ENCODE assay signal across 15 cellular contexts in the genomic region with DNA sequence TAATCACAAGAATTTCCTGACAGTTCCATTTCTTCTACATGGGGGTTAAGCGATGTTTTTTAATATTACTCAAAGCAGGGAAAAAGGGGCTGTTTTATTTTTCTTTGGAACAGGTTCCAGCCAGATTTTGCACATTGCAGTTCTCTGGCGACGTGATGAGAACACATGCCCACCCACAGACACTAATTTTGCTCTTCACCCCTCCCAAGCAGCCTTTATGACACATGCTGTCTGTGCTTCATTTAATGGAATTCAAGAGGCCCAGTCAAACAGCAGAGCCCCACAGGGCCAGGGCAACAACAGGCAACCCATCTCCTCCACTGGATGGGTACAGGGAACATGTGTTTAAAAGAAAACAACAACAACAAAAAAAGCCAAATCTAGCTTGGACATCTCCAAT.
DNase-seq lines count a peak whose midpoint lies in the region; ATAC-seq and TF ChIP-seq lines count a peak whose summit lies in the region.
"Had no signal": no experiment of that assay in that cellular context is flagged by ENCODE, and none has a peak within 500 bp of the region (broad histone marks: within the 10 kb centered on the region; RNA-seq: fewer than 3 reads in every experiment).

No MANE protein-coding gene starts in this region.

- H3K4me2 ChIP-seq in neural cell (ENCODE audit: low read length) = no peak overlapping the region

- no peaks in the 10 kb centered on the region for H3K4me1 ChIP-seq in CD4-positive, CD25-positive, alpha-beta regulatory T cell (ENCODE audit: control insufficient read depth, insufficient read depth, low read length, poor library complexity, severe bottlenecking)
- peaks cover 46% of the 10 kb centered on the region for H3K4me1 ChIP-seq in HEK293 (ENCODE audit: control insufficient read depth, insufficient read depth, low read length)

- H4K20me1 ChIP-seq in neural cell (ENCODE audit: insufficient read depth) = no peaks in the 10 kb centered on the region

- no peak overlapping the region for H3K27ac ChIP-seq in CD4-positive, CD25-positive, alpha-beta regulatory T cell (ENCODE audit: insufficient read depth, low read length, poor library complexity, severe bottlenecking)
- H3K27ac ChIP-seq in HEK293 (ENCODE audit: extremely low read depth, low read depth, low read length) = no peak overlapping the region
- H3K27ac ChIP-seq in neural cell (ENCODE audit: low read length) = no peak overlapping the region
- H3K27ac ChIP-seq: suprapubic skin had no signal

- peak in 1 of 2 donors; percentile 8 for ATAC-seq in CD4-positive, CD25-positive, alpha-beta regulatory T cell (ENCODE audit: low read depth in 2 of 2)
- ATAC-seq in HG03159 (IDR thresholded peaks at IDR 0.05; ENCODE audit: unreplicated experiment) = no peak

- no peaks in the 10 kb centered on the region for H3K27me3 ChIP-seq in CD4-positive, CD25-positive, alpha-beta regulatory T cell (ENCODE audit: control insufficient read depth, insufficient read depth, low read length)
- H3K27me3 ChIP-seq in neural cell (ENCODE audit: insufficient read depth, low read depth, low read length) = no peaks in the 10 kb centered on the region
- H3K27me3 ChIP-seq: suprapubic skin had no signal

- CTCF ChIA-PET in HEK293 (lab: Yijun Ruan, JAX) = interaction anchor here (0.7 kb wide), 1 partner anchor 9 kb away, joined by 3 read pairs; no protein-coding TSS in a partner anchor

- no peaks in the 10 kb centered on the region for H3K9me2 ChIP-seq in neural cell (ENCODE audit: insufficient read depth, low read length)

- H3K9ac ChIP-seq in neural cell (ENCODE audit: low read length) = peak overlapping the region; percentile 7

- no peaks in the 10 kb centered on the region for H3K36me3 Mint-ChIP-seq in CD4-positive, CD25-positive, alpha-beta regulatory T cell
- no peaks in the 10 kb centered on the region for H3K36me3 Mint-ChIP-seq in brain
- no peaks in the 10 kb centered on the region for H3K36me3 Mint-ChIP-seq in endothelial cell (ENCODE audit: low read depth, unreplicated experiment)

- no peak overlapping the region for H2AFZ ChIP-seq in neural cell (ENCODE audit: low read depth, low read length)

- peaks cover 6 to 25% (median 22%) of the 10 kb centered on the region in 4 donors for H3K4me1 Mint-ChIP-seq in CD4-positive, CD25-positive, alpha-beta regulatory T cell
- H3K4me1 Mint-ChIP-seq in brain (peaks cover 86% of the 10 kb centered on the region), endothelial cell (ENCODE audit: unreplicated experiment) (peaks cover 4% of the 10 kb centered on the region)

- POLR2A ChIA-PET in HEK293 (lab: Yijun Ruan, JAX) = no interaction called here

- no peak for TF ChIP-seq EP300 in neural cell (conservative IDR thresholded peaks at IDR 0.05; ENCODE audit: poor library complexity, severe bottlenecking)

- no peak for TF ChIP-seq CTCF in HEK293 (tag by site-specific recombination; IDR thresholded peaks at IDR 0.05)
- TF ChIP-seq CTCF in brain (conservative IDR thresholded peaks at IDR 0.05) = no peak
- no peak for TF ChIP-seq CTCF in neural cell (IDR thresholded peaks at IDR 0.05; ENCODE audit: poor library complexity, severe bottlenecking)
- no peak for TF ChIP-seq CTCF in endothelial cell (IDR thresholded peaks at IDR 0.05; ENCODE audit: unreplicated experiment)

- H3K27me3 Mint-ChIP-seq in CD4-positive, CD25-positive, alpha-beta regulatory T cell = no peaks in the 10 kb centered on the region
- H3K27me3 Mint-ChIP-seq in brain (no peaks in the 10 kb centered on the region), endothelial cell (ENCODE audit: unreplicated experiment) (no peaks in the 10 kb centered on the region)

- no peak overlapping the region for H3K4me3 ChIP-seq in CD4-positive, CD25-positive, alpha-beta regulatory T cell (ENCODE audit: low read depth, low read length)
- H3K4me3 ChIP-seq in HEK293 (ENCODE audit: low read depth, low read length) (no peak overlapping the region), neural cell (ENCODE audit: low read length) (no peak overlapping the region)
- H3K4me3 ChIP-seq: suprapubic skin had no signal

- H3F3A ChIP-seq in neural cell (ENCODE audit: insufficient read depth, low read length, poor library complexity, severe bottlenecking) = no peaks in the 10 kb centered on the region

- H3K9me3 ChIP-seq in CD4-positive, CD25-positive, alpha-beta regulatory T cell (ENCODE audit: control insufficient read depth in 2 of 2, low read length in 2 of 2) = no peaks in the 10 kb centered on the region
- no peaks in the 10 kb centered on the region for H3K9me3 ChIP-seq in HEK293 (ENCODE audit: control insufficient read depth, insufficient read depth, low read depth, low read length)
- H3K9me3 ChIP-seq in neural cell (ENCODE audit: low read length) = no peaks in the 10 kb centered on the region
- H3K9me3 ChIP-seq: suprapubic skin had no signal

- no peak for TF ChIP-seq RAD21 in neural cell (conservative IDR thresholded peaks at IDR 0.05)

- DNase-seq in CD4-positive, CD25-positive, alpha-beta regulatory T cell = peak in 1 of 3 donors; percentile 51
- DNase-seq in SIG-M5 (lab: John Stamatoyannopoulos, UW) = no peak
- DNase-seq in endothelial cell (ENCODE audit: low spot score) = no peak
- DNase-seq: activated B cell treated with CpG ODN at 0.5 μM for 24 hours; activated T-cell treated with anti-CD3 and anti-CD28 coated beads, Interleukin-2, amount 50 U/mL, for 4 hours; aorta; Calu3; effector CD4-positive, alpha-beta T cell; KBM-7; NCI-H82 had no signal

- H3K27ac Mint-ChIP-seq in CD4-positive, CD25-positive, alpha-beta regulatory T cell = peak overlapping the region in 2 of 3 donors; percentile 16 to 18
- H3K27ac Mint-ChIP-seq in brain (peak overlapping the region; percentile 70 to 89 (median 83)), endothelial cell (ENCODE audit: unreplicated experiment) (no peak overlapping the region)
- H3K27ac Mint-ChIP-seq: activated B cell treated with CpG ODN at 0.5 μM for 24 hours had no signal

- no peaks in the 10 kb centered on the region for H3K79me2 ChIP-seq in neural cell (replicated peaks; ENCODE audit: insufficient read depth, low read length)

- H3K4me3 Mint-ChIP-seq in CD4-positive, CD25-positive, alpha-beta regulatory T cell = no peak overlapping the region
- H3K4me3 Mint-ChIP-seq in brain = peak overlapping the region; percentile 10 to 57 (median 50)
- no peak overlapping the region for H3K4me3 Mint-ChIP-seq in endothelial cell (ENCODE audit: unreplicated experiment)
- H3K4me3 Mint-ChIP-seq: activated B cell treated with CpG ODN at 0.5 μM for 24 hours; activated T-cell treated with anti-CD3 and anti-CD28 coated beads, Interleukin-2, amount 50 U/mL, for 4 hours had no signal

- peaks cover 0 to 1% (median 0%) of the 10 kb centered on the region in 7 donors for H3K9me3 Mint-ChIP-seq in CD4-positive, CD25-positive, alpha-beta regulatory T cell
- H3K9me3 Mint-ChIP-seq in brain (no peaks in the 10 kb centered on the region), endothelial cell (ENCODE audit: unreplicated experiment) (no peaks in the 10 kb centered on the region)
- H3K9me3 Mint-ChIP-seq: activated B cell treated with CpG ODN at 0.5 μM for 24 hours; activated T-cell treated with anti-CD3 and anti-CD28 coated beads, Interleukin-2, amount 50 U/mL, for 4 hours had no signal

- no peaks in the 10 kb centered on the region for H3K36me3 ChIP-seq in CD4-positive, CD25-positive, alpha-beta regulatory T cell (ENCODE audit: control insufficient read depth, insufficient read depth, low read length)
- H3K36me3 ChIP-seq in HEK293 (ENCODE audit: control insufficient read depth in 2 of 2, insufficient read depth in 1 of 2, low read length in 2 of 2) (no peaks in the 10 kb centered on the region), neural cell (ENCODE audit: insufficient read depth, low read length) (no peaks in the 10 kb centered on the region)
- H3K36me3 ChIP-seq: suprapubic skin had no signal

TF ChIP-seq in HEK293, 187 proteins besides CTCF, POLR2A, EP300 and RAD21 (continues in another document):
- TF ChIP-seq GLIS1 (tag by site-specific recombination; IDR thresholded peaks at IDR 0.05) (0 out of 2 replicates have a peak, but pooled peaks have one; percentile 24), ZBTB20 (tag by site-specific recombination; IDR thresholded peaks at IDR 0.05) (peak; percentile 27; the same call in 1 of the 2 replicates), YY1 (tag by site-specific recombination; IDR thresholded peaks at IDR 0.05) (no peak)

TF ChIP-seq in neural cell, 6 proteins besides CTCF, POLR2A, EP300 and RAD21:
- TF ChIP-seq MXI1 (conservative IDR thresholded peaks at IDR 0.05; ENCODE audit: poor library complexity, severe bottlenecking) (no peak), TAF1 (IDR thresholded peaks at IDR 0.05; ENCODE audit: low read depth) (no peak)
- TF ChIP-seq, protein P1, sequence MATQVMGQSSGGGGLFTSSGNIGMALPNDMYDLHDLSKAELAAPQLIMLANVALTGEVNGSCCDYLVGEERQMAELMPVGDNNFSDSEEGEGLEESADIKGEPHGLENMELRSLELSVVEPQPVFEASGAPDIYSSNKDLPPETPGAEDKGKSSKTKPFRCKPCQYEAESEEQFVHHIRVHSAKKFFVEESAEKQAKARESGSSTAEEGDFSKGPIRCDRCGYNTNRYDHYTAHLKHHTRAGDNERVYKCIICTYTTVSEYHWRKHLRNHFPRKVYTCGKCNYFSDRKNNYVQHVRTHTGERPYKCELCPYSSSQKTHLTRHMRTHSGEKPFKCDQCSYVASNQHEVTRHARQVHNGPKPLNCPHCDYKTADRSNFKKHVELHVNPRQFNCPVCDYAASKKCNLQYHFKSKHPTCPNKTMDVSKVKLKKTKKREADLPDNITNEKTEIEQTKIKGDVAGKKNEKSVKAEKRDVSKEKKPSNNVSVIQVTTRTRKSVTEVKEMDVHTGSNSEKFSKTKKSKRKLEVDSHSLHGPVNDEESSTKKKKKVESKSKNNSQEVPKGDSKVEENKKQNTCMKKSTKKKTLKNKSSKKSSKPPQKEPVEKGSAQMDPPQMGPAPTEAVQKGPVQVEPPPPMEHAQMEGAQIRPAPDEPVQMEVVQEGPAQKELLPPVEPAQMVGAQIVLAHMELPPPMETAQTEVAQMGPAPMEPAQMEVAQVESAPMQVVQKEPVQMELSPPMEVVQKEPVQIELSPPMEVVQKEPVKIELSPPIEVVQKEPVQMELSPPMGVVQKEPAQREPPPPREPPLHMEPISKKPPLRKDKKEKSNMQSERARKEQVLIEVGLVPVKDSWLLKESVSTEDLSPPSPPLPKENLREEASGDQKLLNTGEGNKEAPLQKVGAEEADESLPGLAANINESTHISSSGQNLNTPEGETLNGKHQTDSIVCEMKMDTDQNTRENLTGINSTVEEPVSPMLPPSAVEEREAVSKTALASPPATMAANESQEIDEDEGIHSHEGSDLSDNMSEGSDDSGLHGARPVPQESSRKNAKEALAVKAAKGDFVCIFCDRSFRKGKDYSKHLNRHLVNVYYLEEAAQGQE (IDR thresholded peaks at IDR 0.05; ENCODE audit: borderline replicate concordance) = no peak

Comparison
In these comparisons a context has a peak if more than half of its experiments do, and no peak if none do; other contexts are left out.
1. H3K4me3 Mint-ChIP-seq: peak in brain (5 of 5); none in CD4-positive, CD25-positive, alpha-beta regulatory T cell (0 of 4) and endothelial cell (single experiment).